ENCODE assay signal across 38 cellular contexts in genomic region chr6:69819138-69819537, GRCh38. TPM values are rescaled to one million over a fixed set of nuclear protein-coding genes. Genes with fewer than 3 reads are reported as not detected.
"Had no signal": no experiment of that assay in that cellular context is flagged by ENCODE, and none has a peak within 500 bp of the region (broad histone marks: within the 10 kb centered on the region; RNA-seq: fewer than 3 reads in every experiment).

No MANE protein-coding gene starts in this region.

- H3K36me3 ChIP-seq: adrenal gland, ascending aorta, brain microvascular endothelial cell, breast epithelium, cardiac muscle cell had no signal

- H3K9me3 ChIP-seq: adrenal gland, ascending aorta, body of pancreas, breast epithelium had no signal

- DNase-seq: activated effector memory CD4-positive, alpha-beta T cell treated with anti-CD3 and anti-CD28 coated beads, Interleukin-2, amount 50 U/mL, for 16 hours; activated effector memory CD4-positive, alpha-beta T cell treated with Interleukin-2 at 50 U/mL for 16 hours; activated gamma-delta T cell; activated gamma-delta T cell treated with Interleukin-2 at 50 U/mL for 16 hours; activated naive CD4-positive, alpha-beta T cell; activated naive CD4-positive, alpha-beta T cell treated with anti-CD3 and anti-CD28 coated beads for 36 hours; activated naive CD4-positive, alpha-beta T cell treated with anti-CD3 and anti-CD28 coated beads, Interleukin-2, amount 10 ng/mL, durations not matched to agents 7 days and 5 days; activated naive CD4-positive, alpha-beta T cell treated with anti-CD3 and anti-CD28 coated beads, Interleukin-2, amount 50 U/mL, for 16 hours; activated naive CD4-positive, alpha-beta T cell treated with Interleukin-2 at 50 U/mL for 16 hours; activated naive CD8-positive, alpha-beta T cell treated with anti-CD3 and anti-CD28 coated beads for 36 hours; activated naive CD8-positive, alpha-beta T cell treated with anti-CD3 and anti-CD28 coated beads, Interleukin-2, amount 10 ng/mL, durations not matched to agents 7 days and 5 days; activated naive CD8-positive, alpha-beta T cell treated with anti-CD3 and anti-CD28 coated beads, Interleukin-2, amount 50 U/mL, for 24 hours; activated T-cell treated with anti-CD3 and anti-CD28 coated beads, Interleukin-2, amount 50 U/mL, for 1 hour; activated T-cell treated with anti-CD3 and anti-CD28 coated beads, Interleukin-2, amount 50 U/mL, for 24 hours; activated T-cell treated with anti-CD3 and anti-CD28 coated beads, Interleukin-2, amount 50 U/mL, for 4 hours; activated T-cell treated with anti-CD3 and anti-CD28 coated beads, Interleukin-2, amount 50 U/mL, for 48 hours; activated T-cell treated with anti-CD3 and anti-CD28 coated beads, Interleukin-2, amount 50 U/mL, for 72 hours; adrenal gland; amniotic stem cell; amygdala; anterior cingulate cortex; aorta; body of pancreas; brain microvascular endothelial cell; caudate nucleus; central memory CD4-positive, alpha-beta T cell; cerebellar nuclear complex had no signal

- H3K4me3 Mint-ChIP-seq: activated naive CD4-positive, alpha-beta T cell treated with anti-CD3 and anti-CD28 coated beads for 36 hours; activated naive CD4-positive, alpha-beta T cell treated with anti-CD3 and anti-CD28 coated beads, Interleukin-2, amount 10 ng/mL, durations not matched to agents 7 days and 5 days; activated naive CD4-positive, alpha-beta T cell treated with anti-CD3 and anti-CD28 coated beads, Interleukin-2, amount 50 U/mL, for 24 hours; activated naive CD8-positive, alpha-beta T cell; activated naive CD8-positive, alpha-beta T cell treated with anti-CD3 and anti-CD28 coated beads for 36 hours; activated naive CD8-positive, alpha-beta T cell treated with anti-CD3 and anti-CD28 coated beads, Interleukin-2, amount 10 ng/mL, durations not matched to agents 7 days and 5 days; activated naive CD8-positive, alpha-beta T cell treated with anti-CD3 and anti-CD28 coated beads, Interleukin-2, amount 50 U/mL, for 24 hours; activated T-cell treated with anti-CD3 and anti-CD28 coated beads, Interleukin-2, amount 50 U/mL, for 24 hours; activated T-cell treated with anti-CD3 and anti-CD28 coated beads, Interleukin-2, amount 50 U/mL, for 4 hours; activated T-cell treated with anti-CD3 and anti-CD28 coated beads, Interleukin-2, amount 50 U/mL, for 72 hours; activated T-helper 1 cell treated with anti-CD3 and anti-CD28 coated beads, Interleukin-12 subunit alpha, Interleukin-12 subunit beta, Interleukin-2, Interleukin-4 antibody, amounts not matched to agents 30 ng/mL and 10 ng/mL and 1 ng/mL, durations not matched to agents 14 hours and 24 hours and 36 hours; activated T-helper 17 cell treated with anti-CD3 and anti-CD28 coated beads, Interleukin-2, amount 50 U/mL, for 72 hours; brain; central memory CD8-positive, alpha-beta T cell had no signal

- H3K27me3 Mint-ChIP-seq: activated naive CD4-positive, alpha-beta T cell treated with anti-CD3 and anti-CD28 coated beads, Interleukin-2, amount 10 ng/mL, durations not matched to agents 7 days and 5 days; activated naive CD4-positive, alpha-beta T cell treated with anti-CD3 and anti-CD28 coated beads, Interleukin-2, amount 50 U/mL, for 24 hours; activated naive CD8-positive, alpha-beta T cell; activated naive CD8-positive, alpha-beta T cell treated with anti-CD3 and anti-CD28 coated beads for 36 hours; activated naive CD8-positive, alpha-beta T cell treated with anti-CD3 and anti-CD28 coated beads, Interleukin-2, amount 10 ng/mL, durations not matched to agents 7 days and 5 days; activated naive CD8-positive, alpha-beta T cell treated with anti-CD3 and anti-CD28 coated beads, Interleukin-2, amount 50 U/mL, for 24 hours; activated T-cell treated with anti-CD3 and anti-CD28 coated beads, Interleukin-2, amount 50 U/mL, for 24 hours; activated T-helper 17 cell treated with anti-CD3 and anti-CD28 coated beads, Interleukin-2, amount 50 U/mL, for 72 hours; brain; central memory CD8-positive, alpha-beta T cell had no signal

- H3K4me3 ChIP-seq: adrenal gland, ascending aorta, body of pancreas, breast epithelium, cardiac muscle cell had no signal

- H3K9me3 Mint-ChIP-seq: activated naive CD4-positive, alpha-beta T cell treated with anti-CD3 and anti-CD28 coated beads for 36 hours; activated naive CD4-positive, alpha-beta T cell treated with anti-CD3 and anti-CD28 coated beads, Interleukin-2, amount 10 ng/mL, durations not matched to agents 7 days and 5 days; activated naive CD4-positive, alpha-beta T cell treated with anti-CD3 and anti-CD28 coated beads, Interleukin-2, amount 50 U/mL, for 24 hours; activated naive CD4-positive, alpha-beta T cell treated with anti-CD3 and anti-CD28 coated beads, Interleukin-2, amount 50 U/mL, for 72 hours; activated naive CD8-positive, alpha-beta T cell treated with anti-CD3 and anti-CD28 coated beads for 36 hours; activated naive CD8-positive, alpha-beta T cell treated with anti-CD3 and anti-CD28 coated beads, Interleukin-2, amount 50 U/mL, for 24 hours; activated T-cell treated with anti-CD3 and anti-CD28 coated beads, Interleukin-2, amount 50 U/mL, for 24 hours; activated T-cell treated with anti-CD3 and anti-CD28 coated beads, Interleukin-2, amount 50 U/mL, for 4 hours; activated T-cell treated with anti-CD3 and anti-CD28 coated beads, Interleukin-2, amount 50 U/mL, for 72 hours; activated T-helper 1 cell treated with anti-CD3 and anti-CD28 coated beads, Interleukin-12 subunit alpha, Interleukin-12 subunit beta, Interleukin-2, Interleukin-4 antibody, amounts not matched to agents 30 ng/mL and 10 ng/mL and 1 ng/mL, durations not matched to agents 14 hours and 24 hours and 36 hours; activated T-helper 17 cell treated with anti-CD3 and anti-CD28 coated beads, Interleukin-2, amount 50 U/mL, for 72 hours; activated T-helper 2 cell treated with anti-CD3 and anti-CD28 coated beads, Interferon-gamma antibody, Interleukin-2, Interleukin-4, amounts not matched to agents 10 μg/mL and 5 μg/mL and 100 μg/mL, durations not matched to agents 14 hours and 24 hours and 36 hours; brain; central memory CD8-positive, alpha-beta T cell had no signal

- H3K27ac ChIP-seq: adrenal gland, ascending aorta, brain microvascular endothelial cell, breast epithelium, cardiac muscle cell had no signal

- H3K36me3 Mint-ChIP-seq: activated naive CD4-positive, alpha-beta T cell treated with anti-CD3 and anti-CD28 coated beads, Interleukin-2, amount 10 ng/mL, durations not matched to agents 7 days and 5 days; activated naive CD4-positive, alpha-beta T cell treated with anti-CD3 and anti-CD28 coated beads, Interleukin-2, amount 50 U/mL, for 24 hours; activated naive CD8-positive, alpha-beta T cell; activated naive CD8-positive, alpha-beta T cell treated with anti-CD3 and anti-CD28 coated beads for 36 hours; brain had no signal

- H3K27ac Mint-ChIP-seq: activated naive CD4-positive, alpha-beta T cell treated with anti-CD3 and anti-CD28 coated beads for 36 hours; activated naive CD4-positive, alpha-beta T cell treated with anti-CD3 and anti-CD28 coated beads, Interleukin-2, amount 10 ng/mL, durations not matched to agents 7 days and 5 days; activated naive CD4-positive, alpha-beta T cell treated with anti-CD3 and anti-CD28 coated beads, Interleukin-2, amount 50 U/mL, for 24 hours; activated naive CD4-positive, alpha-beta T cell treated with anti-CD3 and anti-CD28 coated beads, Interleukin-2, amount 50 U/mL, for 72 hours; activated naive CD8-positive, alpha-beta T cell; activated naive CD8-positive, alpha-beta T cell treated with anti-CD3 and anti-CD28 coated beads for 36 hours; activated naive CD8-positive, alpha-beta T cell treated with anti-CD3 and anti-CD28 coated beads, Interleukin-2, amount 50 U/mL, for 24 hours; activated T-cell treated with anti-CD3 and anti-CD28 coated beads, Interleukin-2, amount 50 U/mL, for 24 hours; activated T-cell treated with anti-CD3 and anti-CD28 coated beads, Interleukin-2, amount 50 U/mL, for 72 hours; activated T-helper 1 cell treated with anti-CD3 and anti-CD28 coated beads, Interleukin-12 subunit alpha, Interleukin-12 subunit beta, Interleukin-2, Interleukin-4 antibody, amounts not matched to agents 30 ng/mL and 10 ng/mL and 1 ng/mL, durations not matched to agents 14 hours and 24 hours and 36 hours; activated T-helper 17 cell treated with anti-CD3 and anti-CD28 coated beads, Interleukin-2, amount 50 U/mL, for 72 hours; activated T-helper 2 cell treated with anti-CD3 and anti-CD28 coated beads, Interferon-gamma antibody, Interleukin-2, Interleukin-4, amounts not matched to agents 10 μg/mL and 5 μg/mL and 100 μg/mL, durations not matched to agents 14 hours and 24 hours and 36 hours had no signal

RNA-seq across cellular contexts. Expression of gene COL19A1, which starts 47.2 kb away (rescaled TPM):
- polyA plus RNA-seq: aorta had no signal
